In genomic region chr3:78913711-78914110, GRCh38 we compare ENCODE assay signal across 2 cellular contexts.
TF ChIP-seq lines count a peak whose summit lies in the region.

No MANE protein-coding gene starts in this region.

TF ChIP-seq in A549, 52 proteins besides CTCF, POLR2A, EP300 and RAD21 (continued from another document):
- no peak for TF ChIP-seq PBX3 (IDR thresholded peaks at IDR 0.05)
- TF ChIP-seq CEBPB (IDR thresholded peaks at IDR 0.05), result no peak
- TF ChIP-seq FOSL2 (IDR thresholded peaks at IDR 0.05), result no peak
- no peak for TF ChIP-seq FOSL2 (CRISPR knock-in tag; IDR thresholded peaks at IDR 0.05)

TF ChIP-seq in GM23338, 12 proteins besides CTCF, POLR2A, EP300 and RAD21 (continued from another document):
- TF ChIP-seq REST (IDR thresholded peaks at IDR 0.05; ENCODE audit: unreplicated experiment), result no peak
- no peak for TF ChIP-seq ZNF114 (CRISPR knock-in tag; IDR thresholded peaks at IDR 0.05)
- TF ChIP-seq ZNF331 (CRISPR knock-in tag; IDR thresholded peaks at IDR 0.05; ENCODE audit: low read depth), result no peak
- TF ChIP-seq CREB1 (CRISPR knock-in tag; IDR thresholded peaks at IDR 0.05; ENCODE audit: low read depth), result no peak
- TF ChIP-seq EZH2phosphoT487 (IDR thresholded peaks at IDR 0.05; ENCODE audit: unreplicated experiment), result no peak
- TF ChIP-seq STAT1 (IDR thresholded peaks at IDR 0.05; ENCODE audit: unreplicated experiment), result no peak
- no peak for TF ChIP-seq ZNF462 (CRISPR knock-in tag; IDR thresholded peaks at IDR 0.05)
- no peak for TF ChIP-seq EZH2 (IDR thresholded peaks at IDR 0.05; ENCODE audit: low read depth, unreplicated experiment)
- TF ChIP-seq POLR2AphosphoS5 (IDR thresholded peaks at IDR 0.05; ENCODE audit: low read depth), result no peak
- no peak for TF ChIP-seq JUNB (IDR thresholded peaks at IDR 0.05; ENCODE audit: unreplicated experiment)
- TF ChIP-seq NANOG (IDR thresholded peaks at IDR 0.05; ENCODE audit: borderline replicate concordance), result no peak
